ENCODE assay signal across 1 cellular context in the genomic region with DNA sequence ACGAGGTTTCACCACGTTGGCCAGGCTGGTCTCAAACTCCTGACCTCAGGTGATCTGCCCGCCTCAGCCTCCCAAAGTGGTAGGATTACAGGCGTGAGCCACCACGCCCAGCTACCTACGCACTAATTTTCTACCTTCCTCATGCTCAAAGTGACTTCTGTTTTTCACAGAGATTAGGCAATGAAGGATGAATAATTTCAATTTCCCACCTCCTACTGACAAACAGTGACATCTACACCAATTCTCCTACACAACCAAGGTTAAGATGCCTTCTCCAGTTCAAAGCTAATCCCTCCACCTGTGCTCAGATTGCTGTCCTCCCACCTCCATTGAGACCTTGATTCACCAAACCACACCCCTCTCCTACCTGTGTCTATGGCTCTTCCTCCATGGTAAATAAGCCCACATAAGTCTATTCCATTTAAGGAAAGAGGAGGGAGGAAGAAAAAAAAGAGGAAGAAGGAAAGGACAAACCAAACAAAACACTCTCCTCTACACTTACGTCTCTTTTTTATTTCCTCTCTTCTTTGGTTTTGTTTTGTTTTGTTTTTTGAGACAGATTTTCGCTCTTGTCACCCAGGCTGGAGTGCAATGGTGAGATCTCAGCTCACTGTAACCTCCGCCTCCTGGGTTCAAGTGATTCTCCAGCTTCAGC.
TF ChIP-seq lines count a peak whose summit lies in the region.

No MANE protein-coding gene starts in this region.

TF ChIP-seq in HepG2, 621 proteins besides CTCF, POLR2A, EP300 and RAD21:
- TF ChIP-seq ZNF30 (CRISPR knock-in tag; IDR thresholded peaks at IDR 0.05) (no peak), ZNF431 (CRISPR knock-in tag; IDR thresholded peaks at IDR 0.05; ENCODE audit: borderline replicate concordance, low read depth) (no peak), DNMT1 (CRISPR knock-in tag; IDR thresholded peaks at IDR 0.05) (no peak), ZMYM4 (CRISPR knock-in tag; IDR thresholded peaks at IDR 0.05) (no peak), ZNF839 (CRISPR knock-in tag; IDR thresholded peaks at IDR 0.05; ENCODE audit: borderline replicate concordance) (no peak), NPAS2 (CRISPR knock-in tag; IDR thresholded peaks at IDR 0.05; ENCODE audit: borderline replicate concordance) (no peak), ZNF883 (CRISPR knock-in tag; IDR thresholded peaks at IDR 0.05; ENCODE audit: not compliant biosample characterization) (no peak), ZBTB42 (CRISPR knock-in tag; IDR thresholded peaks at IDR 0.05) (no peak)
- TF ChIP-seq, protein P1, sequence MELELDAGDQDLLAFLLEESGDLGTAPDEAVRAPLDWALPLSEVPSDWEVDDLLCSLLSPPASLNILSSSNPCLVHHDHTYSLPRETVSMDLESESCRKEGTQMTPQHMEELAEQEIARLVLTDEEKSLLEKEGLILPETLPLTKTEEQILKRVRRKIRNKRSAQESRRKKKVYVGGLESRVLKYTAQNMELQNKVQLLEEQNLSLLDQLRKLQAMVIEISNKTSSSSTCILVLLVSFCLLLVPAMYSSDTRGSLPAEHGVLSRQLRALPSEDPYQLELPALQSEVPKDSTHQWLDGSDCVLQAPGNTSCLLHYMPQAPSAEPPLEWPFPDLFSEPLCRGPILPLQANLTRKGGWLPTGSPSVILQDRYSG (CRISPR knock-in tag; IDR thresholded peaks at IDR 0.05): no peak
- TF ChIP-seq, protein P2, sequence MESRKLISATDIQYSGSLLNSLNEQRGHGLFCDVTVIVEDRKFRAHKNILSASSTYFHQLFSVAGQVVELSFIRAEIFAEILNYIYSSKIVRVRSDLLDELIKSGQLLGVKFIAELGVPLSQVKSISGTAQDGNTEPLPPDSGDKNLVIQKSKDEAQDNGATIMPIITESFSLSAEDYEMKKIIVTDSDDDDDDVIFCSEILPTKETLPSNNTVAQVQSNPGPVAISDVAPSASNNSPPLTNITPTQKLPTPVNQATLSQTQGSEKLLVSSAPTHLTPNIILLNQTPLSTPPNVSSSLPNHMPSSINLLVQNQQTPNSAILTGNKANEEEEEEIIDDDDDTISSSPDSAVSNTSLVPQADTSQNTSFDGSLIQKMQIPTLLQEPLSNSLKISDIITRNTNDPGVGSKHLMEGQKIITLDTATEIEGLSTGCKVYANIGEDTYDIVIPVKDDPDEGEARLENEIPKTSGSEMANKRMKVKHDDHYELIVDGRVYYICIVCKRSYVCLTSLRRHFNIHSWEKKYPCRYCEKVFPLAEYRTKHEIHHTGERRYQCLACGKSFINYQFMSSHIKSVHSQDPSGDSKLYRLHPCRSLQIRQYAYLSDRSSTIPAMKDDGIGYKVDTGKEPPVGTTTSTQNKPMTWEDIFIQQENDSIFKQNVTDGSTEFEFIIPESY (CRISPR knock-in tag; IDR thresholded peaks at IDR 0.05): no peak
- TF ChIP-seq, protein P3, sequence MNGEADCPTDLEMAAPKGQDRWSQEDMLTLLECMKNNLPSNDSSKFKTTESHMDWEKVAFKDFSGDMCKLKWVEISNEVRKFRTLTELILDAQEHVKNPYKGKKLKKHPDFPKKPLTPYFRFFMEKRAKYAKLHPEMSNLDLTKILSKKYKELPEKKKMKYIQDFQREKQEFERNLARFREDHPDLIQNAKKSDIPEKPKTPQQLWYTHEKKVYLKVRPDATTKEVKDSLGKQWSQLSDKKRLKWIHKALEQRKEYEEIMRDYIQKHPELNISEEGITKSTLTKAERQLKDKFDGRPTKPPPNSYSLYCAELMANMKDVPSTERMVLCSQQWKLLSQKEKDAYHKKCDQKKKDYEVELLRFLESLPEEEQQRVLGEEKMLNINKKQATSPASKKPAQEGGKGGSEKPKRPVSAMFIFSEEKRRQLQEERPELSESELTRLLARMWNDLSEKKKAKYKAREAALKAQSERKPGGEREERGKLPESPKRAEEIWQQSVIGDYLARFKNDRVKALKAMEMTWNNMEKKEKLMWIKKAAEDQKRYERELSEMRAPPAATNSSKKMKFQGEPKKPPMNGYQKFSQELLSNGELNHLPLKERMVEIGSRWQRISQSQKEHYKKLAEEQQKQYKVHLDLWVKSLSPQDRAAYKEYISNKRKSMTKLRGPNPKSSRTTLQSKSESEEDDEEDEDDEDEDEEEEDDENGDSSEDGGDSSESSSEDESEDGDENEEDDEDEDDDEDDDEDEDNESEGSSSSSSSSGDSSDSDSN (CRISPR knock-in tag; IDR thresholded peaks at IDR 0.05): no peak
- TF ChIP-seq, protein P4, sequence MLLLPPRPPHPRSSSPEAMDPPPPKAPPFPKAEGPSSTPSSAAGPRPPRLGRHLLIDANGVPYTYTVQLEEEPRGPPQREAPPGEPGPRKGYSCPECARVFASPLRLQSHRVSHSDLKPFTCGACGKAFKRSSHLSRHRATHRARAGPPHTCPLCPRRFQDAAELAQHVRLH (CRISPR knock-in tag; IDR thresholded peaks at IDR 0.05; ENCODE audit: borderline replicate concordance, low read depth): no peak
